Comparison of ENCODE assay signal across 22 cellular contexts in genomic region chr20:1463971-1464570, GRCh38. TPM values are rescaled to one million over a fixed set of nuclear protein-coding genes. Genes with fewer than 3 reads are reported as not detected.
DNase-seq lines count a peak whose midpoint lies in the region; ATAC-seq, FAIRE-seq and TF ChIP-seq lines count a peak whose summit lies in the region.
"Had no signal": no experiment of that assay in that cellular context is flagged by ENCODE, and none has a peak within 500 bp of the region (broad histone marks: within the 10 kb centered on the region; RNA-seq: fewer than 3 reads in every experiment).

No MANE protein-coding gene starts in this region.

- H2BK5ac ChIP-seq in IMR-90 (ENCODE audit: low read depth, low read length, poor library complexity, severe bottlenecking) = no peak overlapping the region

- no peak overlapping the region for H2AK9ac ChIP-seq in IMR-90 (replicated peaks; ENCODE audit: low read depth, low read length, poor library complexity)

- H3F3A ChIP-seq in smooth muscle cell (ENCODE audit: low read depth) = peaks cover under 1% of the 10 kb centered on the region

- H3K27me3 Mint-ChIP-seq in activated T-cell treated with anti-CD3 and anti-CD28 coated beads, Interleukin-2, amount 50 U/mL, for 72 hours (ENCODE audit: low read depth) = peaks cover 17% of the 10 kb centered on the region
- H3K27me3 Mint-ChIP-seq in activated T-helper 2 cell treated with anti-CD3 and anti-CD28 coated beads, Interferon-gamma antibody, Interleukin-2, Interleukin-4, amounts not matched to agents 10 μg/mL and 5 μg/mL and 100 μg/mL, durations not matched to agents 14 hours and 24 hours and 36 hours (ENCODE audit: low read depth) = peaks cover 15% of the 10 kb centered on the region

- dilution Hi-C loops in IMR-90 (cut with HindIII; ENCODE audit: low sequenced_read_pairs, unreplicated experiment) = no loop called here

- TF ChIP-seq CTCF in IMR-90 (conservative IDR thresholded peaks at IDR 0.05; ENCODE audit: low read depth, low read length) = no peak
- TF ChIP-seq CTCF in neutrophil (IDR thresholded peaks at IDR 0.05) = no peak
- TF ChIP-seq CTCF in smooth muscle cell (IDR thresholded peaks at IDR 0.05; ENCODE audit: borderline replicate concordance, insufficient read depth, poor library complexity, severe bottlenecking) = no peak

- peaks cover 0 to 14% of the 10 kb centered on the region in 2 donors for H3K36me3 Mint-ChIP-seq in activated T-cell treated with anti-CD3 and anti-CD28 coated beads, Interleukin-2, amount 50 U/mL, for 72 hours (ENCODE audit: insufficient read depth in 2 of 2)
- H3K36me3 Mint-ChIP-seq in activated T-helper 2 cell treated with anti-CD3 and anti-CD28 coated beads, Interferon-gamma antibody, Interleukin-2, Interleukin-4, amounts not matched to agents 10 μg/mL and 5 μg/mL and 100 μg/mL, durations not matched to agents 14 hours and 24 hours and 36 hours (ENCODE audit: low read depth) = peaks cover 50% of the 10 kb centered on the region

- H3K4ac ChIP-seq in IMR-90 (ENCODE audit: low read depth, low read length) = no peak overlapping the region

- H3K9ac ChIP-seq in IMR-90 (ENCODE audit: low read depth, low read length) = no peak overlapping the region
- H3K9ac ChIP-seq in smooth muscle cell (ENCODE audit: low read depth) = no peak overlapping the region

- CTCF ChIA-PET in IMR-90 (lab: Yijun Ruan, JAX) = no interaction called here

- peaks cover 3% of the 10 kb centered on the region for H3K4me1 ChIP-seq in IMR-90 (ENCODE audit: control insufficient read depth, insufficient read depth, low read length)
- H3K4me1 ChIP-seq in neutrophil (ENCODE audit: control insufficient read depth in 1 of 2, insufficient read depth in 1 of 2, low read depth in 1 of 2, low read length in 1 of 2) = peaks cover 58 to 69% of the 10 kb centered on the region in 2 experiments
- peaks cover 7% of the 10 kb centered on the region for H3K4me1 ChIP-seq in smooth muscle cell (ENCODE audit: low read depth)

- POLR2A ChIA-PET in IMR-90 (lab: Charles Lee; ENCODE audit: unreplicated experiment) = no interaction called here

- TF ChIP-seq POLR2A in IMR-90 (IDR thresholded peaks at IDR 0.05; ENCODE audit: low read depth, low read length) (no peak), GM12891 (IDR thresholded peaks at IDR 0.05; ENCODE audit: low read depth, low read length) (no peak)

- peaks cover 19% of the 10 kb centered on the region for H3K36me3 ChIP-seq in IMR-90 (ENCODE audit: control insufficient read depth, insufficient read depth, low read length)
- H3K36me3 ChIP-seq in neutrophil = peaks cover 68% of the 10 kb centered on the region
- no peaks in the 10 kb centered on the region for H3K36me3 ChIP-seq in smooth muscle cell (ENCODE audit: low read depth)

- peaks cover 56% of the 10 kb centered on the region for H3K79me2 ChIP-seq in smooth muscle cell (ENCODE audit: low read depth)

- H3K27me3 ChIP-seq in IMR-90 (ENCODE audit: control insufficient read depth, insufficient read depth, low read length) (peaks cover 2% of the 10 kb centered on the region; the same call in 1 of the 2 replicates), neutrophil (no peaks in the 10 kb centered on the region), smooth muscle cell (ENCODE audit: low read depth) (no peaks in the 10 kb centered on the region)
- H3K27me3 ChIP-seq: foreskin keratinocyte had no signal

- intact Hi-C loops in IMR-90 (cut with micrococcal nuclease) = no loop called here
- intact Hi-C loops in activated T-helper 2 cell treated with anti-CD3 and anti-CD28 coated beads, Interferon-gamma antibody, Interleukin-2, Interleukin-4, amounts not matched to agents 10 μg/mL and 5 μg/mL and 100 μg/mL, durations not matched to agents 14 hours and 24 hours and 36 hours (cut with micrococcal nuclease) = loop anchor here (10.0 kb wide), 1 partner anchor 249 kb away; no protein-coding TSS in a partner anchor

- no peak overlapping the region for H2BK20ac ChIP-seq in IMR-90 (ENCODE audit: low read depth, low read length)

- H2BK15ac ChIP-seq in IMR-90 (ENCODE audit: low read depth, low read length) = no peak overlapping the region

- H3K4me3 ChIP-seq in IMR-90 (ENCODE audit: insufficient read depth, low read depth, low read length) (no peak overlapping the region), neutrophil (ENCODE audit: low read depth in 1 of 2, low read length in 1 of 2) (no peak overlapping the region), smooth muscle cell (no peak overlapping the region)

- no peak for DNase-seq in activated T-cell treated with anti-CD3 and anti-CD28 coated beads, Interleukin-2, amount 50 U/mL, for 72 hours
- DNase-seq in activated T-cell treated with anti-CD3 and anti-CD28 coated beads for 4 hours = no peak
- DNase-seq in IMR-90 = no peak
- DNase-seq in activated T-helper 2 cell treated with anti-CD3 and anti-CD28 coated beads, Interferon-gamma antibody, Interleukin-2, Interleukin-4, amounts not matched to agents 10 μg/mL and 5 μg/mL and 100 μg/mL, durations not matched to agents 14 hours and 24 hours and 36 hours (ENCODE audit: low spot score) = no peak
- DNase-seq in GM12891 (ENCODE audit: insufficient read length, low spot score) = no peak
- DNase-seq in DMS153 treated with DMSO at 0.1 percent for 48 hours (lab: John Stamatoyannopoulos, UW; ENCODE audit: unreplicated experiment) = no peak
- no peak for DNase-seq in smooth muscle cell (lab: John Stamatoyannopoulos, UW; ENCODE audit: unreplicated experiment)
- DNase-seq: activated CD4-positive, CD25-positive, alpha-beta regulatory T cell; activated T-cell treated with anti-CD3 and anti-CD28 coated beads, Interleukin-2, amount 50 U/mL, for 4 hours; anterior cingulate cortex; Calu3; foreskin keratinocyte; GDM1; left colon; NCI-H187 treated with DMSO at 0.1 percent for 48 hours; NCI-H446 treated with DMSO at 0.1 percent for 48 hours; posterior cingulate gyrus; stimulated activated CD4-positive, alpha-beta T cell treated with anti-CD3 and anti-CD28 coated beads, Interleukin-4, amount 100 ng/mL, for 4 hours; stimulated activated CD8-positive, alpha-beta memory T cell treated with anti-CD3 and anti-CD28 coated beads, Interleukin-4, amount 100 ng/mL, for 48 hours had no signal

- H3K56ac ChIP-seq in IMR-90 (ENCODE audit: extremely low read depth, insufficient read depth, low read length) = no peak overlapping the region

- H2AK5ac ChIP-seq in IMR-90 (ENCODE audit: low read depth, low read length) = no peak overlapping the region

- no peak overlapping the region for H3K27ac ChIP-seq in IMR-90 (ENCODE audit: insufficient read depth, low read length)
- H3K27ac ChIP-seq in neutrophil = peak overlapping the region; percentile 56
- H3K27ac ChIP-seq in smooth muscle cell (ENCODE audit: low read depth) = no peak overlapping the region
- H3K27ac ChIP-seq: foreskin keratinocyte had no signal

- TF ChIP-seq RAD21 in IMR-90 (IDR thresholded peaks at IDR 0.05; ENCODE audit: low read length) = no peak

- H4K8ac ChIP-seq in IMR-90 (ENCODE audit: low read depth in 2 of 2, low read length in 2 of 2) = no peak overlapping the region

- H3K23ac ChIP-seq in IMR-90 (ENCODE audit: low read depth, low read length) = no peak overlapping the region

- peak overlapping the region; percentile 9 to 90 for H3K4me3 Mint-ChIP-seq in activated T-cell treated with anti-CD3 and anti-CD28 coated beads, Interleukin-2, amount 50 U/mL, for 72 hours
- H3K4me3 Mint-ChIP-seq in activated T-helper 2 cell treated with anti-CD3 and anti-CD28 coated beads, Interferon-gamma antibody, Interleukin-2, Interleukin-4, amounts not matched to agents 10 μg/mL and 5 μg/mL and 100 μg/mL, durations not matched to agents 14 hours and 24 hours and 36 hours (ENCODE audit: low read depth) = no peak overlapping the region

- H3K9me3 ChIP-seq in IMR-90 (ENCODE audit: control insufficient read depth, insufficient read depth, low read length) (no peaks in the 10 kb centered on the region), neutrophil (no peaks in the 10 kb centered on the region), smooth muscle cell (replicated peaks; ENCODE audit: low read depth) (no peaks in the 10 kb centered on the region)

- no peak for ATAC-seq in activated T-cell treated with anti-CD3 and anti-CD28 coated beads, Interleukin-2, amount 50 U/mL, for 72 hours (replicated peaks in 1 of 2)
- ATAC-seq in IMR-90 (ENCODE audit: low read depth) = no peak
- ATAC-seq: activated T-cell treated with anti-CD3 and anti-CD28 coated beads, Interleukin-2, amount 50 U/mL, for 4 hours; foreskin keratinocyte; left colon; Right ventricle myocardium inferior had no signal

- H2AFZ ChIP-seq in IMR-90 (replicated peaks; ENCODE audit: low read length, poor library complexity) = no peak overlapping the region
- no peak overlapping the region for H2AFZ ChIP-seq in smooth muscle cell (ENCODE audit: low read depth)

- in situ Hi-C loops in IMR-90 (cut with MboI; ENCODE audit: low sequenced_read_pairs) = no loop called here

- WGBS in IMR-90 (ENCODE audit: extremely low coverage in 2 of 2, insufficient read length in 1 of 2), 2 experiments = 97% methylated on average over 4 of the region's 9 CpGs; no CpG with 5 or more reads in 1 of the 2 experiments
- over 99% methylated on average over 9 of the region's 9 CpGs for WGBS in smooth muscle cell (ENCODE audit: low lambda C conversion rate)

- H2BK120ac ChIP-seq in IMR-90 (ENCODE audit: low read depth, low read length) = no peak overlapping the region

- no peak overlapping the region for H3K18ac ChIP-seq in IMR-90 (ENCODE audit: low read depth, low read length)

- no peak overlapping the region for H3K4me2 ChIP-seq in IMR-90 (ENCODE audit: low read depth, low read length)
- no peak overlapping the region for H3K4me2 ChIP-seq in smooth muscle cell

- H3K9me1 ChIP-seq in IMR-90 (ENCODE audit: insufficient read depth, low read length) = peaks cover 11% of the 10 kb centered on the region; the same call in 1 of the 2 replicates

- no peak overlapping the region for H4K5ac ChIP-seq in IMR-90 (ENCODE audit: low read depth, low read length)

- H3K14ac ChIP-seq in IMR-90 (replicated peaks; ENCODE audit: low read depth, low read length) = no peak overlapping the region

- FAIRE-seq in GM12891 (lab: Jason Lieb, UNC) = no peak

- peak overlapping the region; percentile 58 for H3K27ac Mint-ChIP-seq in activated T-cell treated with anti-CD3 and anti-CD28 coated beads, Interleukin-2, amount 50 U/mL, for 72 hours
- peak overlapping the region; percentile 40 for H3K27ac Mint-ChIP-seq in activated T-helper 2 cell treated with anti-CD3 and anti-CD28 coated beads, Interferon-gamma antibody, Interleukin-2, Interleukin-4, amounts not matched to agents 10 μg/mL and 5 μg/mL and 100 μg/mL, durations not matched to agents 14 hours and 24 hours and 36 hours

- H4K20me1 ChIP-seq in IMR-90 (ENCODE audit: insufficient read depth, low read length) (peaks cover 38% of the 10 kb centered on the region), smooth muscle cell (ENCODE audit: low read depth) (peaks cover 63% of the 10 kb centered on the region)

- peaks cover 42 to 70% of the 10 kb centered on the region in 2 experiments for H3K79me1 ChIP-seq in IMR-90 (ENCODE audit: low read depth in 1 of 2, low read length in 2 of 2)

- no peak overlapping the region for H4K91ac ChIP-seq in IMR-90 (ENCODE audit: insufficient read depth, low read depth, low read length)

- peaks cover 54% of the 10 kb centered on the region for H3K4me1 Mint-ChIP-seq in activated T-cell treated with anti-CD3 and anti-CD28 coated beads, Interleukin-2, amount 50 U/mL, for 72 hours (ENCODE audit: low read depth)
- peaks cover 39% of the 10 kb centered on the region for H3K4me1 Mint-ChIP-seq in activated T-helper 2 cell treated with anti-CD3 and anti-CD28 coated beads, Interferon-gamma antibody, Interleukin-2, Interleukin-4, amounts not matched to agents 10 μg/mL and 5 μg/mL and 100 μg/mL, durations not matched to agents 14 hours and 24 hours and 36 hours (ENCODE audit: low read depth)

- no peaks in the 10 kb centered on the region for H3K9me3 Mint-ChIP-seq in activated T-cell treated with anti-CD3 and anti-CD28 coated beads, Interleukin-2, amount 50 U/mL, for 72 hours
- H3K9me3 Mint-ChIP-seq in activated T-helper 2 cell treated with anti-CD3 and anti-CD28 coated beads, Interferon-gamma antibody, Interleukin-2, Interleukin-4, amounts not matched to agents 10 μg/mL and 5 μg/mL and 100 μg/mL, durations not matched to agents 14 hours and 24 hours and 36 hours = no peaks in the 10 kb centered on the region
- H3K9me3 Mint-ChIP-seq: activated T-cell treated with anti-CD3 and anti-CD28 coated beads, Interleukin-2, amount 50 U/mL, for 4 hours had no signal

- BruUV-seq in IMR-90 (replicated peaks; lab: Mats Ljungman, UMichigan) = TSS peak; percentile 6

RNA-seq across cellular contexts. Expression of gene NSFL1C, which starts 2.6 kb away (rescaled TPM):
- total RNA-seq in activated T-cell treated with anti-CD3 and anti-CD28 coated beads, Interleukin-2, amount 50 U/mL, for 72 hours = 10 to 100 TPM; 57.9 to 75.4 TPM
- total RNA-seq in IMR-90 (2012; rRNA removed) = 40.3 and 41.1 TPM in 2 replicates
- polyA plus RNA-seq in IMR-90 (2012; rRNA removed) = 28.6 and 33.0 TPM in 2 replicates
- polyA plus RNA-seq in IMR-90 (2012; cell fraction: cytosol; rRNA removed) = 14.9 and 23.7 TPM in 2 replicates
- polyA plus RNA-seq in IMR-90 (2012; cell fraction: nucleus; rRNA removed; ENCODE audit: low replicate concordance) = 26.2 and 57.4 TPM in 2 replicates
- total RNA-seq in activated T-helper 2 cell treated with anti-CD3 and anti-CD28 coated beads, Interferon-gamma antibody, Interleukin-2, Interleukin-4, amounts not matched to agents 10 μg/mL and 5 μg/mL and 100 μg/mL, durations not matched to agents 14 hours and 24 hours and 36 hours = 108 TPM in 2 replicates
- 37.4 TPM for polyA plus RNA-seq in GM12891 (2012; ENCODE audit: low read depth, missing spikeins)
- 22.4 and 31.8 TPM in 2 replicates for total RNA-seq in smooth muscle cell
- polyA plus RNA-seq in smooth muscle cell = 82.9 and 92.4 TPM in 2 replicates

RNA-seq across cellular contexts. Expression of gene SIRPB2, which starts 27.1 kb away (rescaled TPM):
- total RNA-seq in activated T-cell treated with anti-CD3 and anti-CD28 coated beads, Interleukin-2, amount 50 U/mL, for 72 hours = not detected
- total RNA-seq in IMR-90 (2012; rRNA removed) (not detected in 2 replicates), smooth muscle cell (not detected in 2 replicates)
- polyA plus RNA-seq in IMR-90 (2012; rRNA removed) (not detected in 2 replicates), smooth muscle cell (not detected in 2 replicates)
- not detected in 2 replicates for polyA plus RNA-seq in IMR-90 (2012; cell fraction: cytosol; rRNA removed)
- not detected in 2 replicates for polyA plus RNA-seq in IMR-90 (2012; cell fraction: nucleus; rRNA removed; ENCODE audit: low replicate concordance)
- not detected in 2 replicates for total RNA-seq in activated T-helper 2 cell treated with anti-CD3 and anti-CD28 coated beads, Interferon-gamma antibody, Interleukin-2, Interleukin-4, amounts not matched to agents 10 μg/mL and 5 μg/mL and 100 μg/mL, durations not matched to agents 14 hours and 24 hours and 36 hours
- not detected for polyA plus RNA-seq in GM12891 (2012; ENCODE audit: low read depth, missing spikeins)
- total RNA-seq: activated T-cell treated with anti-CD3 and anti-CD28 coated beads, Interleukin-2, amount 50 U/mL, for 4 hours; T-helper 1 cell treated with Interleukin-12 subunit alpha and Interleukin-12 subunit beta and Interleukin-4 antibody, amounts not matched to agents 30 ng/mL and 1 ng/mL, for 36 hours had no signal
